10 cellular contexts compared by ENCODE assay signal in the genomic region with DNA sequence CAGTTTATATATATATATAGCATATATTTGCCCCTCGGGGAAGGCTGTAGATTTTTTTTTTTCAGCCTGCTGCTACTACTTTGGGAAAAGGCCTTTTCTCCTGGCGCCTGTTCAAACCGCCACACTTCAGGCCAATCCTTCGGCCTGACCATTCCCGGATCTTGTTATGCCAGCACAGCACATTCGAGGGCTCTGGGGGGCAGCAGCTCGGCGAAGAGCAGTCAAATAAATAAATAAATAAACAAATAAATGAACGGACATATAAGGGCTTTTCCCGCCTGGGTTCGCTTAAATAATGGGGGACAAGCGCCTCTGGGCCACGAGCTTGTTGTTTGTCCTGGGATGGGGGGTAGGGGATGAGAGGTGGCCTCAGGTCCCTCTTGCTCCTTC. TPM values are rescaled to one million over a fixed set of nuclear protein-coding genes. Genes with fewer than 3 reads are reported as not detected.
DNase-seq lines count a peak whose midpoint lies in the region; ATAC-seq and TF ChIP-seq lines count a peak whose summit lies in the region.
"Had no signal": no experiment of that assay in that cellular context is flagged by ENCODE, and none has a peak within 500 bp of the region (broad histone marks: within the 10 kb centered on the region; RNA-seq: fewer than 3 reads in every experiment).

No MANE protein-coding gene starts in this region.

- peaks cover 87% of the 10 kb centered on the region for H3K27me3 Mint-ChIP-seq in activated naive CD8-positive, alpha-beta T cell treated with anti-CD3 and anti-CD28 coated beads for 36 hours

- peaks cover 27 to 42% of the 10 kb centered on the region in 2 donors for H3K27me3 ChIP-seq in right lobe of liver

- ATAC-seq in left ventricle myocardium superior (no peak), right lobe of liver (no peak)

- no peak overlapping the region for H3K27ac ChIP-seq in right lobe of liver

- no peak for TF ChIP-seq CTCF in right lobe of liver (IDR thresholded peaks at IDR 0.05)

- peak; percentile 68 for DNase-seq in cardiac septum (ENCODE audit: low spot score)
- DNase-seq in left ventricle myocardium superior = no peak
- DNase-seq in activated naive CD8-positive, alpha-beta T cell treated with anti-CD3 and anti-CD28 coated beads for 36 hours = no peak
- DNase-seq in right lobe of liver = no peak
- DNase-seq in ureter (ENCODE audit: low spot score) = peak; percentile 50
- DNase-seq in NCI-H69 (lab: John Stamatoyannopoulos, UW) = no peak
- DNase-seq in NCI-H1436 (lab: John Stamatoyannopoulos, UW) = no peak
- DNase-seq in dedifferentiated amniotic fluid mesenchymal stem cell (ENCODE audit: extremely low spot score) = no peak
- DNase-seq: SIG-M5 had no signal

- peaks cover 22% of the 10 kb centered on the region for H3K4me1 Mint-ChIP-seq in activated naive CD8-positive, alpha-beta T cell treated with anti-CD3 and anti-CD28 coated beads for 36 hours

- H3K36me3 Mint-ChIP-seq in activated naive CD8-positive, alpha-beta T cell treated with anti-CD3 and anti-CD28 coated beads for 36 hours = peaks cover 9% of the 10 kb centered on the region

- TF ChIP-seq POLR2A in right lobe of liver (IDR thresholded peaks at IDR 0.05) = no peak

- peak overlapping the region; percentile 37 to 51 (median 51) for H3K4me3 ChIP-seq in right lobe of liver

- peaks cover 0 to 9% (median 2%) of the 10 kb centered on the region in 4 donors for H3K4me1 ChIP-seq in right lobe of liver

- H3K27ac Mint-ChIP-seq in activated naive CD8-positive, alpha-beta T cell treated with anti-CD3 and anti-CD28 coated beads for 36 hours = no peak overlapping the region

- H3K36me3 ChIP-seq in right lobe of liver = no peaks in the 10 kb centered on the region

- no peaks in the 10 kb centered on the region for H3K9me3 ChIP-seq in right lobe of liver

- peak overlapping the region; percentile 14 for H3K4me3 Mint-ChIP-seq in activated naive CD8-positive, alpha-beta T cell treated with anti-CD3 and anti-CD28 coated beads for 36 hours

- 11% methylated on average over 13 of the region's 13 CpGs for WGBS in right lobe of liver (ENCODE audit: insufficient coverage, low coverage, low lambda C conversion rate, missing lambda C conversion rate)

- H3K9me3 Mint-ChIP-seq in activated naive CD8-positive, alpha-beta T cell treated with anti-CD3 and anti-CD28 coated beads for 36 hours = peaks cover 6% of the 10 kb centered on the region

- intact Hi-C loops in cardiac septum (cut with DNase I) = loop anchor here (1.0 to 5.0 kb wide), 4 partner anchors 47 to 497 kb away; a partner anchor contains a TSS
- intact Hi-C loops in left ventricle myocardium superior (cut with micrococcal nuclease) = loop anchor here (5.0 to 10.0 kb wide), 2 partner anchors 315 to 502 kb away; no protein-coding TSS in a partner anchor
- intact Hi-C loops in right lobe of liver (cut with DNase I) = loop anchor here (5.0 to 10.0 kb wide), 5 partner anchors 315 to 495 kb away; no protein-coding TSS in a partner anchor

RNA-seq across cellular contexts. Expression of a gene that starts 10.6 kb away (rescaled TPM):
- total RNA-seq in cardiac septum (1.1 TPM), left ventricle myocardium superior (0.92 TPM), right lobe of liver (under 1 TPM in 1 of 6 experiments, not detected in 5; 0.74 TPM), ureter (41.7 TPM)
- total RNA-seq in activated naive CD8-positive, alpha-beta T cell treated with anti-CD3 and anti-CD28 coated beads for 36 hours = not detected
- total RNA-seq: HT-29 had no signal

RNA-seq across cellular contexts. Expression of a gene that starts 11.2 kb away (rescaled TPM):
- total RNA-seq in cardiac septum (0.70 TPM), left ventricle myocardium superior (0.22 TPM), right lobe of liver (not detected), ureter (22.4 TPM)
- total RNA-seq in activated naive CD8-positive, alpha-beta T cell treated with anti-CD3 and anti-CD28 coated beads for 36 hours = not detected
- total RNA-seq: HT-29 had no signal

RNA-seq across cellular contexts. Expression of a gene that starts 17.0 kb away (rescaled TPM):
- 1.0 TPM for total RNA-seq in cardiac septum
- total RNA-seq in left ventricle myocardium superior = 0.27 TPM
- not detected for total RNA-seq in activated naive CD8-positive, alpha-beta T cell treated with anti-CD3 and anti-CD28 coated beads for 36 hours
- not detected for total RNA-seq in right lobe of liver
- total RNA-seq in ureter = 28.2 TPM
- total RNA-seq: HT-29 had no signal

RNA-seq across cellular contexts. Expression of a gene that starts 17.6 kb away (rescaled TPM):
- not detected for total RNA-seq in cardiac septum
- total RNA-seq in left ventricle myocardium superior = not detected
- not detected for total RNA-seq in activated naive CD8-positive, alpha-beta T cell treated with anti-CD3 and anti-CD28 coated beads for 36 hours
- total RNA-seq in right lobe of liver = under 1 TPM in 1 of 6 experiments, not detected in 5; 0.25 TPM
- 19.8 TPM for total RNA-seq in ureter
- total RNA-seq: HT-29 had no signal

RNA-seq across cellular contexts. Expression of a gene that starts 23.5 kb away (rescaled TPM):
- total RNA-seq in cardiac septum (0.16 TPM), left ventricle myocardium superior (not detected), right lobe of liver (not detected), ureter (4.4 TPM)
- total RNA-seq in activated naive CD8-positive, alpha-beta T cell treated with anti-CD3 and anti-CD28 coated beads for 36 hours = not detected
- total RNA-seq: HT-29 had no signal

Comparison
In these comparisons a context has a peak if more than half of its experiments do, and no peak if none do; other contexts are left out.
1. DNase-seq: peak in cardiac septum (single experiment) and ureter (single experiment); none in left ventricle myocardium superior (single experiment), activated naive CD8-positive, alpha-beta T cell treated with anti-CD3 and anti-CD28 coated beads for 36 hours (single experiment), right lobe of liver (0 of 3), NCI-H69 (single experiment), NCI-H1436 (single experiment) and dedifferentiated amniotic fluid mesenchymal stem cell (single experiment).
2. RNA of a gene that starts 10.6 kb away (total RNA-seq): 41.7 TPM in ureter (single experiment); 1.1 TPM in cardiac septum (single experiment), 0.92 TPM in left ventricle myocardium superior (single experiment), 0.74 TPM in right lobe of liver and not detected in activated naive CD8-positive, alpha-beta T cell treated with anti-CD3 and anti-CD28 coated beads for 36 hours; every median in the first group is over 10 times any median in the second.
3. RNA of a gene that starts 11.2 kb away (total RNA-seq): 22.4 TPM in ureter (single experiment); 0.70 TPM in cardiac septum (single experiment), 0.22 TPM in left ventricle myocardium superior (single experiment), not detected in activated naive CD8-positive, alpha-beta T cell treated with anti-CD3 and anti-CD28 coated beads for 36 hours and not detected in right lobe of liver; every median in the first group is over 10 times any median in the second.
4. RNA of a gene that starts 17.0 kb away (total RNA-seq): 28.2 TPM in ureter (single experiment); 1.0 TPM in cardiac septum (single experiment), 0.27 TPM in left ventricle myocardium superior (single experiment), not detected in activated naive CD8-positive, alpha-beta T cell treated with anti-CD3 and anti-CD28 coated beads for 36 hours and not detected in right lobe of liver; every median in the first group is over 10 times any median in the second.